ENCODE assay signal across 17 cellular contexts in the genomic region with DNA sequence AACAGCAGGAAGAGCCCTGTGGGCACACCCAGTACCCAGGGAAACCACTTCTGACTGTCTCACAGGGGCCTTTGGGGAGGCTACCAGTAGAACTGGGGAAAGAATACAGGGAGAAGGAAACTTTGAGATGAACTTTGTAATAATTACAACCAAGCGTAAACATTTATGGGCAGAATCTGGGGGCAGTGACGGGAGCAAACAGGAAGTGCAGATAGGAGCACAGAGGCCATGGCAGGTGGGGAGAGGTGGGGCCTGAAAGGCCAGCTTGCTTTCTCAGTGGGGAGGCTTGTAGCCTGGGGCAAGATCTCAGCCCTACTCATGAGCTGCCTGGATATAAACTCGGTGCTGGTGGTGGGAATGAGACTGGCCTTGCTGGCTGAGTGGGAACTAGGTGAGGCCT.
DNase-seq lines count a peak whose midpoint lies in the region; ATAC-seq, FAIRE-seq and TF ChIP-seq lines count a peak whose summit lies in the region.
"Had no signal": no experiment of that assay in that cellular context is flagged by ENCODE, and none has a peak within 500 bp of the region (broad histone marks: within the 10 kb centered on the region; RNA-seq: fewer than 3 reads in every experiment).

No MANE protein-coding gene starts in this region.

- no peak for FAIRE-seq in small intestine (lab: Jason Lieb, UNC)
- FAIRE-seq: A204.1, D721Med, GM18507, HTR-8/SVneo had no signal

- H3K4me1 ChIP-seq in small intestine (ENCODE audit: control insufficient read depth in 2 of 2, insufficient read depth in 1 of 2, low read depth in 1 of 2, low read length in 1 of 2), result no peaks in the 10 kb centered on the region

- TF ChIP-seq POLR2A in erythroblast (IDR thresholded peaks at IDR 0.05; ENCODE audit: low read length), result no peak

- peak overlapping the region; percentile 6 for H3K27ac ChIP-seq in epithelial cell of prostate
- no peak overlapping the region for H3K27ac ChIP-seq in small intestine (ENCODE audit: low read depth in 1 of 2, low read length in 1 of 2)
- H3K27ac ChIP-seq: C4-2B had no signal

- no peak for ATAC-seq in HG03460 (IDR thresholded peaks at IDR 0.05; ENCODE audit: unreplicated experiment)
- ATAC-seq: GM23338 had no signal

- H3K36me3 ChIP-seq in small intestine (ENCODE audit: control insufficient read depth in 2 of 2, insufficient read depth in 2 of 2, low read length in 2 of 2), result no peaks in the 10 kb centered on the region

- 76 to 84% (median 76%) methylated on average over 3 of the region's 3 CpGs for WGBS in small intestine, 3 donors

- no peak overlapping the region for H3K4me3 ChIP-seq in small intestine (ENCODE audit: low read depth in 1 of 2, low read length in 2 of 2)
- H3K4me3 ChIP-seq: GM23338 had no signal

- no peaks in the 10 kb centered on the region for H3K9me3 ChIP-seq in small intestine (ENCODE audit: control insufficient read depth, low read depth)

- DNase-seq in COLO668 (lab: John Stamatoyannopoulos, UW; ENCODE audit: unreplicated experiment) (peak; percentile 5), NCI-H69 (lab: John Stamatoyannopoulos, UW) (peak; percentile 48), epithelial cell of prostate (ENCODE audit: low read depth, low spot score) (no peak), small intestine (peak; percentile 25), erythroblast (lab: John Stamatoyannopoulos, UW) (no peak), DMS79 treated with DMSO at 0.1 percent for 48 hours (lab: John Stamatoyannopoulos, UW) (no peak)
- DNase-seq: CD4-positive, alpha-beta memory T cell; COR-L47; DMS153; H9 had no signal

- H3K27me3 ChIP-seq in small intestine (ENCODE audit: control insufficient read depth in 2 of 2, insufficient read depth in 2 of 2, low read length in 2 of 2), result no peaks in the 10 kb centered on the region

Comparison
In these comparisons a context has a peak if more than half of its experiments do, and no peak if none do; other contexts are left out.
1. DNase-seq: peak in COLO668 (single experiment), NCI-H69 (single experiment) and small intestine (single experiment); none in epithelial cell of prostate (single experiment), erythroblast (0 of 2) and DMS79 treated with DMSO at 0.1 percent for 48 hours (single experiment).